Comparison of ENCODE assay signal across 24 cellular contexts in the genomic region with DNA sequence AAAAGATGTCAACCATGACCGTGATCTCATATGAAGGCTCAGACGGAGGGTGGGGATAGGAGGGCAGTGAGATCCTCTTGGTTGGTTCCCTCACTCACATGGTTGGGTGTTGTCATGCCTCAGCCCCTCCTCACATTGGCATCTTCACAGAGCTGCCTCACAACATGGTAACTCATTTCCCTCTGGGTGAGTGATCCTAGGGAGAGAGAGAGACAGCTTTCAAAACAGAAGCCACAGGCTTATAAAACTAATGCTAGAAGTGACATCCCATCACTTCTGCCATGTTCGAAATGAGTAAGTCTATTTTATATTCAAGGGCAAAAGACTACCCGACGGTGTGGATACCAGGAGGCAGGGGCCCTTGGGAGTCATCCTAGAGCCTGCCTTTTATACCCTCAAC.
"Had no signal": no experiment of that assay in that cellular context is flagged by ENCODE, and none has a peak within 500 bp of the region (broad histone marks: within the 10 kb centered on the region; RNA-seq: fewer than 3 reads in every experiment).

No MANE protein-coding gene starts in this region.

- H3K4me3 ChIP-seq: colonic mucosa, coronary artery, dorsolateral prefrontal cortex, esophagus muscularis mucosa, esophagus squamous epithelium, gastrocnemius medialis, gastroesophageal sphincter, heart left ventricle, heart right ventricle had no signal

- H3K4me3 Mint-ChIP-seq: dendritic cell treated with granulocyte-macrophage colony-stimulating factor and Interleukin-4, amounts not matched to agents 40 ng/mL and 50 ng/mL, for 4 days; effector memory CD8-positive, alpha-beta T cell; endodermal cell had no signal

- H3K9me3 ChIP-seq: colonic mucosa, esophagus muscularis mucosa, esophagus squamous epithelium, gastrocnemius medialis, gastroesophageal sphincter, heart left ventricle, heart right ventricle had no signal

- H3K27me3 ChIP-seq: colonic mucosa, dorsolateral prefrontal cortex, esophagus muscularis mucosa, esophagus squamous epithelium, foreskin keratinocyte, gastrocnemius medialis, gastroesophageal sphincter, heart left ventricle, heart right ventricle had no signal

- H3K4me1 ChIP-seq: colonic mucosa, esophagus muscularis mucosa, esophagus squamous epithelium, foreskin keratinocyte, gastrocnemius medialis, gastroesophageal sphincter, heart left ventricle, heart right ventricle had no signal

- H3K27me3 Mint-ChIP-seq: dendritic cell treated with granulocyte-macrophage colony-stimulating factor and Interleukin-4, amounts not matched to agents 40 ng/mL and 50 ng/mL, for 4 days; effector memory CD8-positive, alpha-beta T cell had no signal

- H3K27ac Mint-ChIP-seq: dendritic cell treated with granulocyte-macrophage colony-stimulating factor and Interleukin-4, amounts not matched to agents 40 ng/mL and 50 ng/mL, for 4 days; effector memory CD8-positive, alpha-beta T cell; endodermal cell had no signal

- H3K9me3 Mint-ChIP-seq: dendritic cell treated with granulocyte-macrophage colony-stimulating factor and Interleukin-4, amounts not matched to agents 40 ng/mL and 50 ng/mL, for 4 days; endodermal cell had no signal

- H3K27ac ChIP-seq: colonic mucosa, coronary artery, dorsolateral prefrontal cortex, epithelial cell of prostate, esophagus muscularis mucosa, esophagus squamous epithelium, foreskin keratinocyte, gastrocnemius medialis, gastroesophageal sphincter, heart left ventricle, heart right ventricle had no signal

- H3K36me3 ChIP-seq: colonic mucosa, esophagus muscularis mucosa, esophagus squamous epithelium, gastrocnemius medialis, gastroesophageal sphincter, heart left ventricle, heart right ventricle had no signal

- DNase-seq: colonic mucosa; cortex of kidney; dermis blood vessel endothelial cell; dorsolateral prefrontal cortex; effector CD4-positive, alpha-beta T cell; effector CD8-positive, alpha-beta T cell; effector memory CD4-positive, alpha-beta T cell; effector memory CD8-positive, alpha-beta T cell; endodermal cell; erythroblast; esophagus squamous epithelium; foreskin fibroblast; foreskin keratinocyte; foreskin melanocyte; gastrocnemius medialis; glutamatergic neuron; head of caudate nucleus; heart left ventricle; heart right ventricle had no signal

- H3K4me1 Mint-ChIP-seq: endodermal cell had no signal
